In genomic region chr17:56739376-56739775, GRCh38 we compare ENCODE assay signal across 31 cellular contexts.
"Had no signal": no experiment of that assay in that cellular context is flagged by ENCODE, and none has a peak within 500 bp of the region (broad histone marks: within the 10 kb centered on the region; RNA-seq: fewer than 3 reads in every experiment).

No MANE protein-coding gene starts in this region.

- H3K4me3 Mint-ChIP-seq: activated naive CD8-positive, alpha-beta T cell treated with anti-CD3 and anti-CD28 coated beads for 36 hours; activated T-cell treated with anti-CD3 and anti-CD28 coated beads, Interleukin-2, amount 50 U/mL, for 4 hours; dendritic cell treated with granulocyte-macrophage colony-stimulating factor and Interleukin-4, amounts not matched to agents 40 ng/mL and 50 ng/mL, for 4 days; mesothelial cell of epicardium; naive thymus-derived CD8-positive, alpha-beta T cell; stimulated activated memory B cell treated with anti-CD40 and anti-IgM and Interleukin-4, amounts not matched to agents 10 μg/mL and 1 μg/mL and 100 μg/mL, for 72 hours had no signal

- FAIRE-seq: endothelial cell of umbilical vein, small intestine had no signal

- H3K27me3 Mint-ChIP-seq: activated naive CD8-positive, alpha-beta T cell treated with anti-CD3 and anti-CD28 coated beads for 36 hours had no signal

- H3K27ac ChIP-seq: cardiac muscle cell, hepatocyte, left ventricle myocardium inferior, right lobe of liver, stomach, suprapubic skin, tibial nerve had no signal

- H3K4me2 ChIP-seq: hepatocyte had no signal

- H3K9me3 ChIP-seq: left ventricle myocardium inferior, right lobe of liver, suprapubic skin had no signal

- H3K9me3 Mint-ChIP-seq: activated naive CD8-positive, alpha-beta T cell treated with anti-CD3 and anti-CD28 coated beads for 36 hours; activated T-cell treated with anti-CD3 and anti-CD28 coated beads, Interleukin-2, amount 50 U/mL, for 4 hours; activated T-helper 2 cell treated with anti-CD3 and anti-CD28 coated beads, Interferon-gamma antibody, Interleukin-2, Interleukin-4, amounts not matched to agents 10 μg/mL and 5 μg/mL and 100 μg/mL, durations not matched to agents 14 hours and 24 hours and 36 hours; immature natural killer cell; mesothelial cell of epicardium; naive thymus-derived CD8-positive, alpha-beta T cell; stimulated activated memory B cell treated with anti-CD40 and anti-IgM and Interleukin-4, amounts not matched to agents 10 μg/mL and 1 μg/mL and 100 μg/mL, for 72 hours had no signal

- ATAC-seq: activated T-cell treated with anti-CD3 and anti-CD28 coated beads, Interleukin-2, amount 50 U/mL, for 4 hours; esophagus mucosa; naive thymus-derived CD8-positive, alpha-beta T cell; right lobe of liver; stimulated activated memory B cell treated with anti-CD40 and anti-IgM and Interleukin-4, amounts not matched to agents 10 μg/mL and 1 μg/mL and 100 μg/mL, for 72 hours had no signal

- H3K4me3 ChIP-seq: cardiac muscle cell, hepatocyte, left ventricle myocardium inferior, right lobe of liver, stomach, suprapubic skin, tibial nerve had no signal

- H3K27ac Mint-ChIP-seq: activated naive CD8-positive, alpha-beta T cell treated with anti-CD3 and anti-CD28 coated beads for 36 hours; activated T-helper 2 cell treated with anti-CD3 and anti-CD28 coated beads, Interferon-gamma antibody, Interleukin-2, Interleukin-4, amounts not matched to agents 10 μg/mL and 5 μg/mL and 100 μg/mL, durations not matched to agents 14 hours and 24 hours and 36 hours; dendritic cell treated with granulocyte-macrophage colony-stimulating factor and Interleukin-4, amounts not matched to agents 40 ng/mL and 50 ng/mL, for 4 days; immature natural killer cell; mesothelial cell of epicardium; naive thymus-derived CD8-positive, alpha-beta T cell; stimulated activated memory B cell treated with anti-CD40 and anti-IgM and Interleukin-4, amounts not matched to agents 10 μg/mL and 1 μg/mL and 100 μg/mL, for 72 hours had no signal

- DNase-seq: activated CD4-positive, alpha-beta T cell treated with anti-CD3 and anti-CD28 coated beads for 4 hours; activated CD4-positive, alpha-beta T cell treated with anti-CD3 and anti-CD28 coated beads, Interleukin-2, amount 50 U/mL, for 48 hours; activated CD4-positive, CD25-positive, alpha-beta regulatory T cell; activated CD8-positive, alpha-beta memory T cell treated with anti-CD3 and anti-CD28 coated beads, Interleukin-2, amount 50 U/mL, for 48 hours; activated naive CD4-positive, alpha-beta T cell; activated naive CD8-positive, alpha-beta T cell treated with anti-CD3 and anti-CD28 coated beads for 36 hours; activated T-cell treated with anti-CD3 and anti-CD28 coated beads, Interleukin-2, amount 50 U/mL, for 4 hours; amniotic stem cell; effector memory CD4-positive, alpha-beta T cell; foreskin melanocyte; glutamatergic neuron; immature natural killer cell; left ventricle myocardium inferior; naive thymus-derived CD8-positive, alpha-beta T cell; occipital lobe; right lobe of liver; small intestine; stimulated activated CD4-positive, alpha-beta T cell treated with anti-CD3 and anti-CD28 coated beads, Interleukin-2, amount 100 ng/mL, for 24 hours; stomach; T-helper 1 cell; T-helper 9 cell had no signal

- H3K4me1 Mint-ChIP-seq: activated naive CD8-positive, alpha-beta T cell treated with anti-CD3 and anti-CD28 coated beads for 36 hours; mesothelial cell of epicardium; stimulated activated memory B cell treated with anti-CD40 and anti-IgM and Interleukin-4, amounts not matched to agents 10 μg/mL and 1 μg/mL and 100 μg/mL, for 72 hours had no signal

- H3K36me3 ChIP-seq: cardiac muscle cell, left ventricle myocardium inferior, right lobe of liver, stomach, suprapubic skin, tibial nerve had no signal

- H3K27me3 ChIP-seq: cardiac muscle cell, hepatocyte, right lobe of liver had no signal

- H3K4me1 ChIP-seq: left ventricle myocardium inferior, right lobe of liver, suprapubic skin, tibial nerve had no signal

- H3K36me3 Mint-ChIP-seq: activated naive CD8-positive, alpha-beta T cell treated with anti-CD3 and anti-CD28 coated beads for 36 hours; immature natural killer cell; mesothelial cell of epicardium; naive thymus-derived CD8-positive, alpha-beta T cell; stimulated activated memory B cell treated with anti-CD40 and anti-IgM and Interleukin-4, amounts not matched to agents 10 μg/mL and 1 μg/mL and 100 μg/mL, for 72 hours had no signal

- H2AFZ ChIP-seq: hepatocyte had no signal

- H3K79me2 ChIP-seq: hepatocyte had no signal
